Comparison of ENCODE assay signal across 7 cellular contexts in genomic region chr5:68285075-68285827, GRCh38.
A peak's percentile ranks its signal among the peaks of the same experiment; 100 is the strongest.
DNase-seq lines count a peak whose midpoint lies in the region; ATAC-seq, FAIRE-seq and TF ChIP-seq lines count a peak whose summit lies in the region.

No MANE protein-coding gene starts in this region.

- POLR2A ChIA-PET in GM12878 (lab: Charles Lee): interaction anchor here (1.0 kb wide), 2 partner anchors 13 to 163 kb away, joined by 3 to 4 read pairs; no protein-coding TSS in a partner anchor

- H3K4me1 ChIP-seq in GM12878 (ENCODE audit: control insufficient read depth, insufficient read depth, low read length): peaks cover 36% of the 10 kb centered on the region
- peaks cover 0 to 96% (median 80%) of the 10 kb centered on the region in 4 donors for H3K4me1 ChIP-seq in sigmoid colon
- peaks cover 12% of the 10 kb centered on the region for H3K4me1 ChIP-seq in endodermal cell (ENCODE audit: control insufficient read depth, insufficient read depth, low read length)

- in situ Hi-C loops in GM12878 (cut with MboI): loop anchor here (5.0 to 10.0 kb wide), 2 partner anchors 172 to 730 kb away; no protein-coding TSS in a partner anchor

- H3K4me3 ChIP-seq in GM12878: no peak overlapping the region
- no peak overlapping the region for H3K4me3 ChIP-seq in sigmoid colon
- H3K4me3 ChIP-seq in endodermal cell (ENCODE audit: low read length): no peak overlapping the region

- no peaks in the 10 kb centered on the region for H3K9me3 Mint-ChIP-seq in endodermal cell

- H3K4me1 Mint-ChIP-seq in endodermal cell: peaks cover 35% of the 10 kb centered on the region

- 46% methylated on average over 3 of the region's 3 CpGs for WGBS in GM12878 (ENCODE audit: insufficient coverage, insufficient replicate concordance, low lambda C conversion rate, missing lambda C conversion rate)
- 14 to 37% methylated on average over 3 of the region's 3 CpGs for WGBS in sigmoid colon, 2 donors
- 94 to 100% methylated on average over 2 to 3 of the region's 3 CpGs for WGBS in endodermal cell (ENCODE audit: insufficient coverage in 1 of 2, insufficient read length in 1 of 2), 2 experiments

- H3K27ac ChIP-seq in GM12878 (ENCODE audit: control insufficient read depth, insufficient read depth) (peak overlapping the region; percentile 94), sigmoid colon (peak overlapping the region; percentile 47 to 94 (median 73)), endodermal cell (ENCODE audit: low read depth, low read length) (no peak overlapping the region)

- H3K9ac ChIP-seq in GM12878 (ENCODE audit: control insufficient read depth, insufficient read depth, low read length) (peak overlapping the region; percentile 19; the same call in 1 of the 2 replicates), endodermal cell (ENCODE audit: extremely low read depth, low read length, poor library complexity, severe bottlenecking) (no peak overlapping the region)

- CTCF ChIA-PET in GM12878 (lab: Yijun Ruan, JAX): interaction anchor here (0.7 to 3.6 kb wide), 35 partner anchors 9 to 739 kb away, joined by 3 to 165 read pairs (median 7); no protein-coding TSS in a partner anchor

- H3K36me3 ChIP-seq in GM12878 (ENCODE audit: control insufficient read depth in 2 of 2, insufficient read depth in 2 of 2, low read length in 1 of 2) (peaks cover 5 to 17% of the 10 kb centered on the region in 2 experiments; a peak in 3 of 4 replicates), sigmoid colon (peaks cover 10 to 56% (median 27%) of the 10 kb centered on the region in 4 donors), endodermal cell (ENCODE audit: control insufficient read depth, insufficient read depth, low read length) (peaks cover 34% of the 10 kb centered on the region)

- RAD21 ChIA-PET in GM12878 (lab: Charles Lee; ENCODE audit: unreplicated experiment): interaction anchor here (0.9 to 3.8 kb wide), 24 partner anchors 9 to 1039 kb away, joined by 3 to 185 read pairs (median 10); no protein-coding TSS in a partner anchor

- TF ChIP-seq POLR2A in GM12878 (IDR thresholded peaks at IDR 0.05; ENCODE audit: low read depth, low read length): no peak
- no peak for TF ChIP-seq POLR2A in sigmoid colon (IDR thresholded peaks at IDR 0.05)

- peaks cover 18% of the 10 kb centered on the region for H3K79me2 ChIP-seq in GM12878 (ENCODE audit: control insufficient read depth, insufficient read depth, low read length)

- H4K20me1 ChIP-seq in GM12878 (ENCODE audit: control insufficient read depth, insufficient read depth): no peaks in the 10 kb centered on the region

- no peak for TF ChIP-seq RAD21 in GM12878 (IDR thresholded peaks at IDR 0.05; ENCODE audit: insufficient read depth, low read depth, low read length)

- DNase-seq in GM12878 (ENCODE audit: low read depth, low spot score) (no peak), sigmoid colon (no peak), anterior cingulate cortex (lab: John Stamatoyannopoulos, UW) (no peak), hypothalamus (lab: John Stamatoyannopoulos, UW) (no peak), endodermal cell (no peak)

- H3K27ac Mint-ChIP-seq in endodermal cell: no peak overlapping the region

- H3K27me3 ChIP-seq in GM12878 (replicated peaks in 1 of 2; ENCODE audit: control insufficient read depth in 2 of 2, insufficient read depth in 2 of 2, low read length in 1 of 2) (no peaks in the 10 kb centered on the region), sigmoid colon (no peaks in the 10 kb centered on the region), endodermal cell (ENCODE audit: control insufficient read depth, insufficient read depth, low read length, poor library complexity, severe bottlenecking) (no peaks in the 10 kb centered on the region)

- SMC1A ChIA-PET in GM12878 (lab: Charles Lee; ENCODE audit: uncharacterized antibody, unreplicated experiment): interaction anchor here (0.9 to 4.1 kb wide), 26 partner anchors 9 to 1039 kb away, joined by 3 to 182 read pairs (median 6); no protein-coding TSS in a partner anchor

- TF ChIP-seq CTCF in GM12878 (IDR thresholded peaks at IDR 0.05 in 2 of 3, conservative IDR thresholded peaks at IDR 0.05 in 1 of 3; ENCODE audit: control insufficient read depth in 2 of 3, extremely low read depth in 1 of 3, insufficient read depth in 1 of 3, low read depth in 3 of 3, low read length in 3 of 3) (no peak), sigmoid colon (IDR thresholded peaks at IDR 0.05) (no peak), endodermal cell (conservative IDR thresholded peaks at IDR 0.05) (no peak)

- intact Hi-C loops in GM12878 (cut with micrococcal nuclease; ENCODE audit: unreplicated experiment) (loop anchor here (5.0 kb wide), 3 partner anchors 282 to 377 kb away; no protein-coding TSS in a partner anchor), sigmoid colon (cut with DNase I) (loop anchor here (5.0 to 10.0 kb wide), 2 partner anchors 177 to 1120 kb away; no protein-coding TSS in a partner anchor)

- no peak overlapping the region; the same call in 1 of the 2 replicates for H2AFZ ChIP-seq in GM12878 (ENCODE audit: control insufficient read depth, low read depth, low read length)

- no peak for FAIRE-seq in GM12878 (lab: Jason Lieb, UNC)

- peaks cover 30% of the 10 kb centered on the region for H3K36me3 Mint-ChIP-seq in endodermal cell (ENCODE audit: low read depth)

- H3K4me2 ChIP-seq in GM12878 (ENCODE audit: control insufficient read depth, insufficient read depth): peak overlapping the region; percentile 60

- peak; percentile 27 for ATAC-seq in GM19023 (IDR thresholded peaks at IDR 0.05; ENCODE audit: unreplicated experiment)
- ATAC-seq in HG02870 (IDR thresholded peaks at IDR 0.05; ENCODE audit: unreplicated experiment): peak; percentile 28
- peak; percentile 50 for ATAC-seq in GM12878

- BruUV-seq in GM12878 (replicated peaks; lab: Mats Ljungman, UMichigan): no TSS peak

- H3K9me3 ChIP-seq in GM12878 (replicated peaks; ENCODE audit: control insufficient read depth, insufficient read depth, low read length) (no peaks in the 10 kb centered on the region), sigmoid colon (no peaks in the 10 kb centered on the region), endodermal cell (ENCODE audit: control insufficient read depth, low read length) (no peaks in the 10 kb centered on the region)

- no peak overlapping the region for H3K4me3 Mint-ChIP-seq in endodermal cell

- no peak for TF ChIP-seq EP300 in GM12878 (IDR thresholded peaks at IDR 0.05; ENCODE audit: borderline replicate concordance in 1 of 2, control insufficient read depth in 1 of 2, low read depth in 2 of 2, low read length in 2 of 2)
- no peak for TF ChIP-seq EP300 in sigmoid colon (IDR thresholded peaks at IDR 0.05)

- no peaks in the 10 kb centered on the region for H3K27me3 Mint-ChIP-seq in endodermal cell (ENCODE audit: insufficient read depth)

TF ChIP-seq in GM12878, 131 proteins besides CTCF, POLR2A, EP300 and RAD21:
- TF ChIP-seq ZBED1 (IDR thresholded peaks at IDR 0.05; ENCODE audit: borderline replicate concordance) (no peak), MEF2B (IDR thresholded peaks at IDR 0.05; ENCODE audit: partially characterized antibody, poor library complexity, severe bottlenecking) (peak; percentile 89)
